ENCODE assay signal across 12 cellular contexts in the genomic region with DNA sequence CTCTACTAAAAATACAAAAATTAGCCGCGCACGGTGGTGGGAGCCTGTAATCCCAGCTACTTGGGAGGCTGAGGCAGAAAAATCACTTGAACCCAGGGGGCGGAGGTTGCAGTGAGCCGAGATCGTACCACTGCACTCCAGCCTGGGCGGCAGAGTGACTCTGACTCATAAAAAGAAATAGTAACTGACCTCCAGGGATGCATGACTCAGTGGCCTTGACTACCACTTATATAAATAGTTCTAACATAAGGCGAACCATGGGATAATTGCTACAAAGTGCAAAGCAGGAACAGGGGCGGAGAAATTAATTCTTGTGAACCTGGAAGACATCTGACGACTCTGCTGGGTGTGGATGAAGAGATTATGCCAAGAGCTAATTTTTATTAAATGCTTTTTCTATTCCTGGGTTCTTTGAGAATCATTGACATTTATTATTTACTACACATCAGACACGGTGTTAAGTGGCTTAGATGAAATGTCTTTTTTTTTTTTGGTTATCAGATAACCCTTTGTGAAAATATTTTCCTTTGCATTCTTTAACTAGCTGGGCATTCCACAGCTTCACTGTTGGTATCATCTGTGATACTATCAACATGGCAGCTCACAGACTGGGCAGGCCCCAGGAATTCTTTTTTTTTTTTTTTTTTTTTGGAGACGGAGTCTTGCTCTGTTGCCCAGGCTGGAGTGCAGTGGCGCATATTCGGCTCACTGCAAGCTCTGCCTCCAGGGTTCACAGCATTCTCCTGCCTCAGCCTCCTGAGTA. TPM values are rescaled to one million over a fixed set of nuclear protein-coding genes. Genes with fewer than 3 reads are reported as not detected.
DNase-seq lines count a peak whose midpoint lies in the region; ATAC-seq, FAIRE-seq and TF ChIP-seq lines count a peak whose summit lies in the region.
"Had no signal": no experiment of that assay in that cellular context is flagged by ENCODE, and none has a peak within 500 bp of the region (broad histone marks: within the 10 kb centered on the region; RNA-seq: fewer than 3 reads in every experiment).

No MANE protein-coding gene starts in this region.

- H3K4me3 Mint-ChIP-seq in activated naive CD8-positive, alpha-beta T cell treated with anti-CD3 and anti-CD28 coated beads, Interleukin-2, amount 50 U/mL, for 24 hours = no peak overlapping the region
- H3K4me3 Mint-ChIP-seq: activated CD4-positive, alpha-beta memory T cell treated with anti-CD3 and anti-CD28 coated beads, Interleukin-2, amount 10 ng/mL, durations not matched to agents 7 days and 5 days; neural crest cell had no signal

- no peak overlapping the region for H3K27ac Mint-ChIP-seq in activated naive CD8-positive, alpha-beta T cell treated with anti-CD3 and anti-CD28 coated beads, Interleukin-2, amount 50 U/mL, for 24 hours
- H3K27ac Mint-ChIP-seq: activated CD4-positive, alpha-beta memory T cell treated with anti-CD3 and anti-CD28 coated beads, Interleukin-2, amount 10 ng/mL, durations not matched to agents 7 days and 5 days had no signal

- ATAC-seq in esophagus mucosa (peak; percentile 85), gastrocnemius medialis (peak; percentile 82 to 97), GM19467 (IDR thresholded peaks at IDR 0.05; ENCODE audit: unreplicated experiment) (no peak)
- ATAC-seq in activated naive CD8-positive, alpha-beta T cell treated with anti-CD3 and anti-CD28 coated beads, Interleukin-2, amount 50 U/mL, for 24 hours = no peak

- no peak for FAIRE-seq in H54 (lab: Jason Lieb, UNC)
- FAIRE-seq in RCC 7860 (lab: Jason Lieb, UNC) = peak; percentile 83

- peaks cover 2% of the 10 kb centered on the region for H3K4me1 Mint-ChIP-seq in activated naive CD8-positive, alpha-beta T cell treated with anti-CD3 and anti-CD28 coated beads, Interleukin-2, amount 50 U/mL, for 24 hours
- H3K4me1 Mint-ChIP-seq: activated CD4-positive, alpha-beta memory T cell treated with anti-CD3 and anti-CD28 coated beads, Interleukin-2, amount 10 ng/mL, durations not matched to agents 7 days and 5 days had no signal

- intact Hi-C loops in gastrocnemius medialis (cut with DNase I; ENCODE audit: low total_unique reads) = no loop called here

- no peaks in the 10 kb centered on the region for H3K27me3 Mint-ChIP-seq in activated naive CD8-positive, alpha-beta T cell treated with anti-CD3 and anti-CD28 coated beads, Interleukin-2, amount 50 U/mL, for 24 hours
- H3K27me3 Mint-ChIP-seq: activated CD4-positive, alpha-beta memory T cell treated with anti-CD3 and anti-CD28 coated beads, Interleukin-2, amount 10 ng/mL, durations not matched to agents 7 days and 5 days had no signal

- peaks cover 4% of the 10 kb centered on the region for H3K36me3 Mint-ChIP-seq in activated naive CD8-positive, alpha-beta T cell treated with anti-CD3 and anti-CD28 coated beads, Interleukin-2, amount 50 U/mL, for 24 hours (ENCODE audit: low read depth)

- no peak overlapping the region for H3K4me3 ChIP-seq in gastrocnemius medialis

- DNase-seq in H54 (ENCODE audit: insufficient read length, low spot score) (peak; percentile 60), RCC 7860 (ENCODE audit: low spot score) (peak; percentile 94), gastrocnemius medialis (no peak), GDM1 (lab: John Stamatoyannopoulos, UW) (no peak), NCI-H2029 treated with DMSO at 0.1 percent for 48 hours (lab: John Stamatoyannopoulos, UW) (no peak)
- DNase-seq in activated naive CD8-positive, alpha-beta T cell treated with anti-CD3 and anti-CD28 coated beads, Interleukin-2, amount 50 U/mL, for 24 hours = no peak
- DNase-seq: activated CD4-positive, alpha-beta memory T cell treated with anti-CD3 and anti-CD28 coated beads, Interleukin-2, amount 10 ng/mL, durations not matched to agents 7 days and 5 days; amygdala; NCI-H1417 treated with DMSO at 0.1 percent for 48 hours had no signal

- TF ChIP-seq CTCF in gastrocnemius medialis (IDR thresholded peaks at IDR 0.05 in 4 of 5, conservative IDR thresholded peaks at IDR 0.05 in 1 of 5) = no peak

- in situ Hi-C loops in gastrocnemius medialis (cut with MboI; ENCODE audit: low sequenced_read_pairs in 4 of 4) = loop anchor here in 3 of 4 donors (25.0 kb wide), 2 partner anchors 174 to 424 kb away; partner anchors contain the start of gene TASOR2 (in 3 of the 3)

- H3K9me3 ChIP-seq in gastrocnemius medialis = no peaks in the 10 kb centered on the region

- TF ChIP-seq POLR2A in H54 (IDR thresholded peaks at IDR 0.05; ENCODE audit: low read depth, low read length) (no peak), gastrocnemius medialis (IDR thresholded peaks at IDR 0.05) (no peak)

- peak overlapping the region in 2 of 4 donors; percentile 31 to 59 for H3K27ac ChIP-seq in gastrocnemius medialis

- H3K36me3 ChIP-seq in gastrocnemius medialis = no peaks in the 10 kb centered on the region

- H3K27me3 ChIP-seq in gastrocnemius medialis = no peaks in the 10 kb centered on the region

- H3K9me3 Mint-ChIP-seq in activated naive CD8-positive, alpha-beta T cell treated with anti-CD3 and anti-CD28 coated beads, Interleukin-2, amount 50 U/mL, for 24 hours = no peaks in the 10 kb centered on the region
- H3K9me3 Mint-ChIP-seq: activated CD4-positive, alpha-beta memory T cell treated with anti-CD3 and anti-CD28 coated beads, Interleukin-2, amount 10 ng/mL, durations not matched to agents 7 days and 5 days; neural crest cell had no signal

- no peaks in the 10 kb centered on the region for H3K4me1 ChIP-seq in gastrocnemius medialis

RNA-seq across cellular contexts. Expression of gene ANKRD16, which starts 28.2 kb away (rescaled TPM):
- total RNA-seq in esophagus mucosa (5.2 TPM), gastrocnemius medialis (1 to 10 TPM; 1.4 to 5.4 (median 3.8) TPM)

RNA-seq across cellular contexts. Expression of gene FBH1, which starts 28.6 kb away (rescaled TPM):
- total RNA-seq in esophagus mucosa (35.3 TPM), gastrocnemius medialis (10 to 100 TPM; 62.6 to 96.9 (median 68.2) TPM)

RNA-seq across cellular contexts. Expression of gene GDI2, which starts 48.2 kb away (rescaled TPM):
- 164 TPM for total RNA-seq in esophagus mucosa
- total RNA-seq in gastrocnemius medialis = 100 to 1,000 TPM; 143 to 197 (median 171) TPM

Comparison
In these comparisons a context has a peak if more than half of its experiments do, and no peak if none do; other contexts are left out.
1. DNase-seq: peak in H54 (single experiment) and RCC 7860 (single experiment); none in gastrocnemius medialis (0 of 2), activated naive CD8-positive, alpha-beta T cell treated with anti-CD3 and anti-CD28 coated beads, Interleukin-2, amount 50 U/mL, for 24 hours (single experiment), GDM1 (single experiment) and NCI-H2029 treated with DMSO at 0.1 percent for 48 hours (single experiment).
2. ATAC-seq: peak in esophagus mucosa (single experiment) and gastrocnemius medialis (2 of 2); none in activated naive CD8-positive, alpha-beta T cell treated with anti-CD3 and anti-CD28 coated beads, Interleukin-2, amount 50 U/mL, for 24 hours (single experiment) and GM19467 (single experiment).